In the genomic region with DNA sequence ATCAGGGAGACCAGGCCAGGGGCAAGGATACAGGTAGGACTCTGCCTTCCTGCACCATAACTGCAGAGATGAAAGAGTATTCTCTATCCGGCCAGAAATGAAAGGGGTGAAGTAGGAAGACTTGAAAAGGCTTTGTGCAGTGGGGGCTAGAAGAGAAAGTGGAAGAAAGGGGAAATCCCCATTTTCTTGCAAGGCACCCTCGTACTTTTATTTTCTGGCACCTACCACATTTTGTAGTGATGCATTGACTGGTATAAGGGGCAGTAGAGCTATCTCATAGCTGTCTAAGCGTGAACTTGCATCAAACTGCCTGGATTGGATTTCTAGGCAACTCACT, we compare ENCODE assay signal across 7 cellular contexts. TPM values are rescaled to one million over a fixed set of nuclear protein-coding genes. Genes with fewer than 3 reads are reported as not detected.
DNase-seq lines count a peak whose midpoint lies in the region; ATAC-seq and TF ChIP-seq lines count a peak whose summit lies in the region.

No MANE protein-coding gene starts in this region.

- H3K9me3 ChIP-seq in WERI-Rb-1 (ENCODE audit: severe bottlenecking) (no peaks in the 10 kb centered on the region), right cardiac atrium (ENCODE audit: control insufficient read depth, low read length) (no peaks in the 10 kb centered on the region)

- H3K4me1 ChIP-seq in right cardiac atrium (ENCODE audit: control insufficient read depth, insufficient read depth, low read length): no peaks in the 10 kb centered on the region

- ATAC-seq in GM18870 (IDR thresholded peaks at IDR 0.05; ENCODE audit: unreplicated experiment) (peak; percentile 7), HG02870 (IDR thresholded peaks at IDR 0.05; ENCODE audit: unreplicated experiment) (peak; percentile 12), right cardiac atrium (no peak), HG03280 (IDR thresholded peaks at IDR 0.05; ENCODE audit: unreplicated experiment) (no peak)
- peak; percentile 34 for ATAC-seq in stimulated activated naive CD8-positive, alpha-beta T cell treated with anti-CD3 and anti-CD28 coated beads, Interleukin-15, Interleukin-2, amounts not matched to agents 100 U/mL and 50 U/mL, for 24 hours

- no peak for TF ChIP-seq CTCF in WERI-Rb-1 (IDR thresholded peaks at IDR 0.05; ENCODE audit: low read depth, low read length)

- DNase-seq in WERI-Rb-1: no peak
- no peak for DNase-seq in right cardiac atrium
- DNase-seq in stimulated activated naive CD8-positive, alpha-beta T cell treated with anti-CD3 and anti-CD28 coated beads, Interleukin-15, Interleukin-2, amounts not matched to agents 100 U/mL and 50 U/mL, for 24 hours: no peak
- DNase-seq in cerebellar cortex (ENCODE audit: low spot score): no peak

- H3K36me3 ChIP-seq in WERI-Rb-1: peaks cover 27% of the 10 kb centered on the region

- H3K27ac ChIP-seq in WERI-Rb-1 (no peak overlapping the region), right cardiac atrium (ENCODE audit: low read length) (no peak overlapping the region)

- H3K27me3 ChIP-seq in WERI-Rb-1 (ENCODE audit: insufficient read depth, low read depth, severe bottlenecking) (no peaks in the 10 kb centered on the region), right cardiac atrium (ENCODE audit: control insufficient read depth, insufficient read depth) (no peaks in the 10 kb centered on the region)

- WGBS in right cardiac atrium: 49% methylated on average over 3 of the region's 3 CpGs

- H3K4me3 ChIP-seq in WERI-Rb-1 (ENCODE audit: low read depth, low read length): peak overlapping the region; percentile 33
- H3K4me3 ChIP-seq in right cardiac atrium (ENCODE audit: low read length): peak overlapping the region; percentile 95

- intact Hi-C loops in right cardiac atrium (cut with DNase I): no loop called here

RNA-seq across cellular contexts. Expression of a gene that starts 0.8 kb away (rescaled TPM):
- total RNA-seq in right cardiac atrium: 10 to 100 TPM; 10.0 to 18.2 (median 13.7) TPM
- 7.3 TPM for polyA plus RNA-seq in right cardiac atrium

RNA-seq across cellular contexts. Expression of a gene that starts 35.8 kb away (rescaled TPM):
- total RNA-seq in right cardiac atrium: 1 to 10 TPM; 4.8 to 7.1 (median 5.6) TPM
- 7.0 TPM for polyA plus RNA-seq in right cardiac atrium

Comparison
In these comparisons a context has a peak if more than half of its experiments do, and no peak if none do; other contexts are left out.
1. ATAC-seq: peak in GM18870 (single experiment), HG02870 (single experiment) and stimulated activated naive CD8-positive, alpha-beta T cell treated with anti-CD3 and anti-CD28 coated beads, Interleukin-15, Interleukin-2, amounts not matched to agents 100 U/mL and 50 U/mL, for 24 hours (single experiment); none in right cardiac atrium (0 of 2) and HG03280 (single experiment).